Comparison of ENCODE assay signal across 2 cellular contexts in genomic region chr2:240248981-240249422, GRCh38.
TF ChIP-seq lines count a peak whose summit lies in the region.

No MANE protein-coding gene starts in this region.

TF ChIP-seq in SK-N-SH, 30 proteins besides CTCF, POLR2A, EP300 and RAD21 (continued from another document):
- TF ChIP-seq USF1 (IDR thresholded peaks at IDR 0.05; ENCODE audit: borderline replicate concordance, low read depth) (no peak), IRF3 (IDR thresholded peaks at IDR 0.05; ENCODE audit: low read depth, low read length) (no peak), REST (IDR thresholded peaks at IDR 0.05; ENCODE audit: low read depth, low read length) (no peak), TAF1 (IDR thresholded peaks at IDR 0.05; ENCODE audit: borderline replicate concordance, low read depth, low read length) (no peak), USF2 (IDR thresholded peaks at IDR 0.05; ENCODE audit: borderline replicate concordance, low read depth, low read length) (no peak)

TF ChIP-seq in SK-N-SH treated with all-trans-retinoic acid at 6 μM for 48 hours, 23 proteins besides CTCF, POLR2A, EP300 and RAD21 (continued from another document):
- TF ChIP-seq PATZ1 (CRISPR knock-in tag; IDR thresholded peaks at IDR 0.05; ENCODE audit: borderline replicate concordance), result no peak
- no peak for TF ChIP-seq OSR1 (CRISPR knock-in tag; IDR thresholded peaks at IDR 0.05)
